In genomic region chr5:120960510-120960909, GRCh38 we compare ENCODE assay signal across 24 cellular contexts.
DNase-seq lines count a peak whose midpoint lies in the region; ATAC-seq and TF ChIP-seq lines count a peak whose summit lies in the region.
"Had no signal": no experiment of that assay in that cellular context is flagged by ENCODE, and none has a peak within 500 bp of the region (broad histone marks: within the 10 kb centered on the region; RNA-seq: fewer than 3 reads in every experiment).

No MANE protein-coding gene starts in this region.

- H4K20me1 ChIP-seq in MM.1S (ENCODE audit: insufficient read depth, low read length): no peaks in the 10 kb centered on the region
- H4K20me1 ChIP-seq: BLaER1 had no signal

- H3K9ac ChIP-seq in MM.1S (ENCODE audit: low read length): no peak overlapping the region
- H3K9ac ChIP-seq: BLaER1 had no signal

- TF ChIP-seq CTCF in spleen (IDR thresholded peaks at IDR 0.05 in 8 of 11, conservative IDR thresholded peaks at IDR 0.05 in 3 of 11): no peak
- TF ChIP-seq CTCF in MM.1S (IDR thresholded peaks at IDR 0.05; ENCODE audit: low read length): no peak

- H3K4me3 ChIP-seq in spleen (no peak overlapping the region), aorta (ENCODE audit: low read length in 2 of 2) (no peak overlapping the region), MM.1S (ENCODE audit: low read length) (no peak overlapping the region)
- H3K4me3 ChIP-seq: A549, BLaER1, GM12878 had no signal

- TF ChIP-seq POLR2A in spleen (IDR thresholded peaks at IDR 0.05): no peak

- 71 to 100% (median 87%) methylated on average over 1 of the region's 1 CpG for WGBS in spleen, 5 donors
- WGBS in aorta, 2 donors: 98 to 100% methylated on average over 1 of the region's 1 CpG

- H3K4me1 ChIP-seq in spleen (no peaks in the 10 kb centered on the region), aorta (ENCODE audit: control insufficient read depth in 1 of 2, insufficient read depth in 2 of 2, low read length in 2 of 2) (no peaks in the 10 kb centered on the region), MM.1S (ENCODE audit: low read length) (no peaks in the 10 kb centered on the region)
- H3K4me1 ChIP-seq: A549, BLaER1 had no signal

- no peaks in the 10 kb centered on the region for H3K36me3 ChIP-seq in spleen
- H3K36me3 ChIP-seq in aorta (ENCODE audit: control insufficient read depth in 1 of 2, insufficient read depth in 2 of 2, low read length in 1 of 2): no peaks in the 10 kb centered on the region
- H3K36me3 ChIP-seq in MM.1S (replicated peaks; ENCODE audit: insufficient read depth, low read length): no peaks in the 10 kb centered on the region
- H3K36me3 ChIP-seq: BLaER1 had no signal

- H3K4me1 Mint-ChIP-seq in activated naive CD8-positive, alpha-beta T cell treated with anti-CD3 and anti-CD28 coated beads, Interleukin-2, amount 10 ng/mL, durations not matched to agents 7 days and 5 days: no peaks in the 10 kb centered on the region
- H3K4me1 Mint-ChIP-seq in activated naive CD8-positive, alpha-beta T cell treated with anti-CD3 and anti-CD28 coated beads for 36 hours: no peaks in the 10 kb centered on the region
- no peaks in the 10 kb centered on the region for H3K4me1 Mint-ChIP-seq in activated naive CD8-positive, alpha-beta T cell treated with anti-CD3 and anti-CD28 coated beads, Interleukin-2, amount 50 U/mL, for 24 hours
- H3K4me1 Mint-ChIP-seq: B cell; CD14-positive monocyte; CD4-positive, alpha-beta memory T cell; CD4-positive, CD25-positive, alpha-beta regulatory T cell; CD8-positive, alpha-beta memory T cell had no signal

- H3K27ac ChIP-seq in spleen (no peak overlapping the region), aorta (ENCODE audit: low read depth in 1 of 2, low read length in 2 of 2) (no peak overlapping the region), MM.1S (ENCODE audit: low read length) (no peak overlapping the region)
- H3K27ac ChIP-seq: 22Rv1, A549, BLaER1 had no signal

- H3K79me2 ChIP-seq in MM.1S (ENCODE audit: low read length): no peaks in the 10 kb centered on the region

- H3K4me3 Mint-ChIP-seq in activated naive CD8-positive, alpha-beta T cell treated with anti-CD3 and anti-CD28 coated beads, Interleukin-2, amount 10 ng/mL, durations not matched to agents 7 days and 5 days: no peak overlapping the region
- H3K4me3 Mint-ChIP-seq in activated naive CD8-positive, alpha-beta T cell treated with anti-CD3 and anti-CD28 coated beads for 36 hours: no peak overlapping the region
- no peak overlapping the region for H3K4me3 Mint-ChIP-seq in activated naive CD8-positive, alpha-beta T cell treated with anti-CD3 and anti-CD28 coated beads, Interleukin-2, amount 50 U/mL, for 24 hours
- H3K4me3 Mint-ChIP-seq: B cell; CD14-positive monocyte; CD4-positive, alpha-beta memory T cell; CD4-positive, CD25-positive, alpha-beta regulatory T cell; CD8-positive, alpha-beta memory T cell had no signal

- peaks cover 5% of the 10 kb centered on the region for H3K9me3 Mint-ChIP-seq in activated naive CD8-positive, alpha-beta T cell treated with anti-CD3 and anti-CD28 coated beads, Interleukin-2, amount 10 ng/mL, durations not matched to agents 7 days and 5 days
- no peaks in the 10 kb centered on the region for H3K9me3 Mint-ChIP-seq in activated naive CD8-positive, alpha-beta T cell treated with anti-CD3 and anti-CD28 coated beads for 36 hours
- H3K9me3 Mint-ChIP-seq in activated naive CD8-positive, alpha-beta T cell treated with anti-CD3 and anti-CD28 coated beads, Interleukin-2, amount 50 U/mL, for 24 hours: no peaks in the 10 kb centered on the region

- no peak for DNase-seq in activated naive CD8-positive, alpha-beta T cell treated with anti-CD3 and anti-CD28 coated beads, Interleukin-2, amount 10 ng/mL, durations not matched to agents 7 days and 5 days
- DNase-seq in activated naive CD8-positive, alpha-beta T cell treated with anti-CD3 and anti-CD28 coated beads for 36 hours: no peak
- no peak for DNase-seq in activated naive CD8-positive, alpha-beta T cell treated with anti-CD3 and anti-CD28 coated beads, Interleukin-2, amount 50 U/mL, for 24 hours
- DNase-seq in spleen: peak; percentile 51
- DNase-seq in aorta: no peak
- no peak for DNase-seq in MM.1S
- no peak for DNase-seq in GF-D8 (lab: John Stamatoyannopoulos, UW)
- DNase-seq: AML-193; C1 segment of cervical spinal cord; CD4-positive, alpha-beta memory T cell; CD4-positive, CD25-positive, alpha-beta regulatory T cell; CD8-positive, alpha-beta memory T cell; COR-L47; DMS 273 treated with DMSO at 0.1 percent for 48 hours; DMS153; DMS53; DMS79 had no signal

- no peaks in the 10 kb centered on the region for H3K27me3 Mint-ChIP-seq in activated naive CD8-positive, alpha-beta T cell treated with anti-CD3 and anti-CD28 coated beads, Interleukin-2, amount 10 ng/mL, durations not matched to agents 7 days and 5 days
- H3K27me3 Mint-ChIP-seq in activated naive CD8-positive, alpha-beta T cell treated with anti-CD3 and anti-CD28 coated beads for 36 hours: no peaks in the 10 kb centered on the region
- no peaks in the 10 kb centered on the region for H3K27me3 Mint-ChIP-seq in activated naive CD8-positive, alpha-beta T cell treated with anti-CD3 and anti-CD28 coated beads, Interleukin-2, amount 50 U/mL, for 24 hours
- H3K27me3 Mint-ChIP-seq: B cell; CD4-positive, alpha-beta memory T cell; CD4-positive, CD25-positive, alpha-beta regulatory T cell had no signal

- H3K4me2 ChIP-seq in MM.1S (ENCODE audit: low read depth, low read length): no peak overlapping the region
- H3K4me2 ChIP-seq: A549, BLaER1 had no signal

- H3K36me3 Mint-ChIP-seq in activated naive CD8-positive, alpha-beta T cell treated with anti-CD3 and anti-CD28 coated beads, Interleukin-2, amount 10 ng/mL, durations not matched to agents 7 days and 5 days: no peaks in the 10 kb centered on the region
- no peaks in the 10 kb centered on the region for H3K36me3 Mint-ChIP-seq in activated naive CD8-positive, alpha-beta T cell treated with anti-CD3 and anti-CD28 coated beads for 36 hours
- H3K36me3 Mint-ChIP-seq in activated naive CD8-positive, alpha-beta T cell treated with anti-CD3 and anti-CD28 coated beads, Interleukin-2, amount 50 U/mL, for 24 hours (ENCODE audit: low read depth): no peaks in the 10 kb centered on the region
- H3K36me3 Mint-ChIP-seq: CD14-positive monocyte; CD4-positive, alpha-beta memory T cell; CD4-positive, CD25-positive, alpha-beta regulatory T cell; CD8-positive, alpha-beta memory T cell had no signal

- H3K9me3 ChIP-seq in spleen (peaks cover 0 to 19% (median 4%) of the 10 kb centered on the region in 8 donors), aorta (ENCODE audit: control insufficient read depth, low read length) (peaks cover 6% of the 10 kb centered on the region), MM.1S (replicated peaks; ENCODE audit: insufficient read depth, low read length) (no peaks in the 10 kb centered on the region)
- H3K9me3 ChIP-seq: A549, BLaER1 had no signal

- no peak for ATAC-seq in activated naive CD8-positive, alpha-beta T cell treated with anti-CD3 and anti-CD28 coated beads, Interleukin-2, amount 10 ng/mL, durations not matched to agents 7 days and 5 days (ENCODE audit: low read depth)
- peak; percentile 36 for ATAC-seq in activated naive CD8-positive, alpha-beta T cell treated with anti-CD3 and anti-CD28 coated beads, Interleukin-2, amount 50 U/mL, for 24 hours
- ATAC-seq in aorta (ENCODE audit: low FRiP score) (peak; percentile 26), HG03280 (IDR thresholded peaks at IDR 0.05; ENCODE audit: unreplicated experiment) (no peak)
- ATAC-seq: A549, GM12878 had no signal

- H2AFZ ChIP-seq in MM.1S (ENCODE audit: low read length): no peak overlapping the region

- POLR2A ChIA-PET in activated naive CD8-positive, alpha-beta T cell treated with anti-CD3 and anti-CD28 coated beads, Interleukin-2, amount 10 ng/mL, durations not matched to agents 7 days and 5 days (lab: Charles Lee): no interaction called here

- H3K27me3 ChIP-seq in spleen (replicated peaks in 1 of 7): no peaks in the 10 kb centered on the region
- no peaks in the 10 kb centered on the region for H3K27me3 ChIP-seq in aorta (ENCODE audit: control insufficient read depth in 1 of 2, insufficient read depth in 2 of 2, low read length in 1 of 2)
- H3K27me3 ChIP-seq in MM.1S (replicated peaks; ENCODE audit: insufficient read depth, low read length): no peaks in the 10 kb centered on the region
- H3K27me3 ChIP-seq: BLaER1 had no signal

- peak overlapping the region; percentile 43 for H3K27ac Mint-ChIP-seq in activated naive CD8-positive, alpha-beta T cell treated with anti-CD3 and anti-CD28 coated beads, Interleukin-2, amount 10 ng/mL, durations not matched to agents 7 days and 5 days
- no peak overlapping the region for H3K27ac Mint-ChIP-seq in activated naive CD8-positive, alpha-beta T cell treated with anti-CD3 and anti-CD28 coated beads for 36 hours
- H3K27ac Mint-ChIP-seq in activated naive CD8-positive, alpha-beta T cell treated with anti-CD3 and anti-CD28 coated beads, Interleukin-2, amount 50 U/mL, for 24 hours: no peak overlapping the region
- H3K27ac Mint-ChIP-seq: B cell; CD14-positive monocyte; CD4-positive, alpha-beta memory T cell; CD4-positive, CD25-positive, alpha-beta regulatory T cell; CD8-positive, alpha-beta memory T cell had no signal

- H3K9me2 ChIP-seq in MM.1S (replicated peaks; ENCODE audit: insufficient read depth, low read length): no peaks in the 10 kb centered on the region

- no peaks in the 10 kb centered on the region for H3F3A ChIP-seq in MM.1S (ENCODE audit: insufficient read depth, low read length)

- intact Hi-C loops in spleen (cut with DNase I; ENCODE audit: low total_unique reads): no loop called here
- intact Hi-C loops in aorta (cut with DNase I): no loop called here

Comparison
In these comparisons a context has a peak if more than half of its experiments do, and no peak if none do; other contexts are left out.
1. ATAC-seq: peak in activated naive CD8-positive, alpha-beta T cell treated with anti-CD3 and anti-CD28 coated beads, Interleukin-2, amount 50 U/mL, for 24 hours (single experiment) and aorta (single experiment); none in activated naive CD8-positive, alpha-beta T cell treated with anti-CD3 and anti-CD28 coated beads, Interleukin-2, amount 10 ng/mL, durations not matched to agents 7 days and 5 days (single experiment) and HG03280 (single experiment).